8 cellular contexts compared by ENCODE assay signal in genomic region chr9:125261501-125262216, GRCh38. TPM values are rescaled to one million over a fixed set of nuclear protein-coding genes. Genes with fewer than 3 reads are reported as not detected.
DNase-seq lines count a peak whose midpoint lies in the region; ATAC-seq, FAIRE-seq and TF ChIP-seq lines count a peak whose summit lies in the region.

TSS of gene GAPVD1 (plus strand) at chr9:125261826. CDS start at chr9:125298922, 37,096 bp downstream.

- no peaks in the 10 kb centered on the region for H4K20me1 ChIP-seq in OCI-LY1 (ENCODE audit: insufficient read depth, low read length)
- no peaks in the 10 kb centered on the region for H4K20me1 ChIP-seq in endothelial cell of umbilical vein (replicated peaks; ENCODE audit: control insufficient read depth, extremely low read depth, insufficient read depth, low read length)

- POLR2A ChIA-PET in endothelial cell of umbilical vein (lab: Charles Lee) = interaction anchor here (0.5 to 1.0 kb wide), 4 partner anchors 8 to 90 kb away, joined by 3 to 12 read pairs (median 4); partner anchors contain the start of gene HSPA5

- no peaks in the 10 kb centered on the region for H3F3A ChIP-seq in OCI-LY1 (ENCODE audit: insufficient read depth, low read length)

- intact Hi-C loops in endothelial cell of umbilical vein (cut with micrococcal nuclease) = loop anchor here (1.0 kb wide), 1 partner anchor 20 kb away; the partner anchor contains the start of gene HSPA5

- no peaks in the 10 kb centered on the region for H3K9me1 ChIP-seq in endothelial cell of umbilical vein (replicated peaks; ENCODE audit: control insufficient read depth, extremely low read depth, insufficient read depth, low read length)

- peak; percentile 66 for FAIRE-seq in endothelial cell of umbilical vein (lab: Jason Lieb, UNC)

- TF ChIP-seq CTCF in OCI-LY1 (IDR thresholded peaks at IDR 0.05; ENCODE audit: low read length) (peak; percentile 37), endothelial cell of umbilical vein (IDR thresholded peaks at IDR 0.05; ENCODE audit: extremely low read depth in 1 of 2, insufficient read depth in 1 of 2, low read depth in 1 of 2, low read length in 2 of 2) (peak; percentile 18 to 41)

- peak; percentile 77 for TF ChIP-seq POLR2A in endothelial cell of umbilical vein (IDR thresholded peaks at IDR 0.05; ENCODE audit: low read depth, low read length)

- H3K9me2 ChIP-seq in OCI-LY1 (ENCODE audit: low read depth, low read length) = no peaks in the 10 kb centered on the region

- ATAC-seq in GM21390 (IDR thresholded peaks at IDR 0.05; ENCODE audit: unreplicated experiment) = peak; percentile 92

- H3K4me3 ChIP-seq in HUES48 (ENCODE audit: low read depth, low read length) (peak within 1 kb of the TSS; percentile 81), OCI-LY1 (ENCODE audit: low read depth, low read length, poor library complexity, severe bottlenecking) (peak within 1 kb of the TSS; percentile 91), endothelial cell of umbilical vein (replicated peaks in 1 of 3; ENCODE audit: insufficient read depth in 1 of 3, low read depth in 1 of 3, low read length in 3 of 3) (peak within 1 kb of the TSS; percentile 89 to 98 (median 95))

- H3K4me2 ChIP-seq in OCI-LY1 (ENCODE audit: low read length) (peak within 1 kb of the TSS; percentile 98), endothelial cell of umbilical vein (ENCODE audit: insufficient read depth, low read length) (peak within 1 kb of the TSS; percentile 98)

- H3K27ac ChIP-seq in HUES48 (ENCODE audit: low read depth, low read length) (peak within 1 kb of the TSS; percentile 61), OCI-LY1 (ENCODE audit: low read depth, low read length, poor library complexity, severe bottlenecking) (peak within 1 kb of the TSS; percentile 83), endothelial cell of umbilical vein (ENCODE audit: insufficient read depth, low read depth, low read length) (peak within 1 kb of the TSS; percentile 49)

- CTCF ChIA-PET in endothelial cell of umbilical vein (lab: Charles Lee) = interaction anchor here (0.9 to 2.4 kb wide), 6 partner anchors 10 to 107 kb away, joined by 3 to 8 read pairs (median 3); no protein-coding TSS in a partner anchor

- DNase-seq in DMS 273 (lab: John Stamatoyannopoulos, UW; ENCODE audit: unreplicated experiment) = peak; percentile 96
- DNase-seq in activated CD8-positive, alpha-beta memory T cell treated with anti-CD3 and anti-CD28 coated beads, Interleukin-2, amount 50 U/mL, for 4 hours = peak; percentile 87
- DNase-seq in endothelial cell of umbilical vein (ENCODE audit: low read depth, low spot score) = peak; percentile 90
- peak; percentile 90 for DNase-seq in midbrain (lab: John Stamatoyannopoulos, UW)
- DNase-seq in stimulated activated CD8-positive, alpha-beta memory T cell treated with anti-CD3 and anti-CD28 coated beads, Interleukin-2, amount 100 ng/mL, for 1 hour (ENCODE audit: low read depth in 2 of 2) = peak; percentile 75 to 77

- BruUV-seq in endothelial cell of umbilical vein (replicated peaks; lab: Mats Ljungman, UMichigan) = no TSS peak

- no peaks in the 10 kb centered on the region for H3K9me3 ChIP-seq in HUES48 (ENCODE audit: control insufficient read depth, insufficient read depth, low read length)
- no peaks in the 10 kb centered on the region for H3K9me3 ChIP-seq in OCI-LY1 (ENCODE audit: low read length)
- no peaks in the 10 kb centered on the region for H3K9me3 ChIP-seq in endothelial cell of umbilical vein (replicated peaks; ENCODE audit: control insufficient read depth, insufficient read depth, low read length)

- H3K36me3 ChIP-seq in HUES48 (ENCODE audit: control insufficient read depth, insufficient read depth, low read length) = peaks cover 3% of the 10 kb centered on the region; the same call in 1 of the 2 replicates
- H3K36me3 ChIP-seq in OCI-LY1 (ENCODE audit: insufficient read depth, low read length) = peaks cover 5% of the 10 kb centered on the region; the same call in 1 of the 2 replicates
- H3K36me3 ChIP-seq in endothelial cell of umbilical vein (ENCODE audit: control insufficient read depth in 2 of 2, extremely low read depth in 1 of 2, insufficient read depth in 2 of 2, low read length in 2 of 2) = no peaks in the 10 kb centered on the region

- H2AFZ ChIP-seq in OCI-LY1 (ENCODE audit: low read length) (no peak within 1 kb of the TSS), endothelial cell of umbilical vein (ENCODE audit: low read depth, low read length) (peak within 1 kb of the TSS; percentile 80)

- dilution Hi-C loops in endothelial cell of umbilical vein (cut with MboI; ENCODE audit: extremely low pct_ligation_motif_present, low sequenced_read_pairs) = no loop called here

- H3K9ac ChIP-seq in HUES48 (ENCODE audit: low read depth, low read length) = peak within 1 kb of the TSS; percentile 52
- H3K9ac ChIP-seq in OCI-LY1 (ENCODE audit: low read length) = peak within 1 kb of the TSS; percentile 89
- H3K9ac ChIP-seq in endothelial cell of umbilical vein (replicated peaks; ENCODE audit: extremely low read depth, insufficient read depth, low read length) = peak within 1 kb of the TSS; percentile 86

- peaks cover 39% of the 10 kb centered on the region for H3K79me2 ChIP-seq in OCI-LY1 (ENCODE audit: insufficient read depth, low read length)
- H3K79me2 ChIP-seq in endothelial cell of umbilical vein (ENCODE audit: control insufficient read depth, insufficient read depth, low read length) = peaks cover 45% of the 10 kb centered on the region

- no peaks in the 10 kb centered on the region for H3K27me3 ChIP-seq in HUES48 (ENCODE audit: control insufficient read depth, insufficient read depth, low read length)
- no peaks in the 10 kb centered on the region for H3K27me3 ChIP-seq in OCI-LY1 (ENCODE audit: insufficient read depth, low read length)
- no peaks in the 10 kb centered on the region for H3K27me3 ChIP-seq in endothelial cell of umbilical vein (ENCODE audit: control insufficient read depth in 2 of 2, insufficient read depth in 2 of 2, low read length in 2 of 2)

- peaks cover 5% of the 10 kb centered on the region; the same call in 1 of the 2 replicates for H3K4me1 ChIP-seq in HUES48 (ENCODE audit: control insufficient read depth, insufficient read depth, low read length)
- H3K4me1 ChIP-seq in OCI-LY1 (ENCODE audit: insufficient read depth, low read length, severe bottlenecking) = peaks cover 35% of the 10 kb centered on the region
- peaks cover 21% of the 10 kb centered on the region for H3K4me1 ChIP-seq in endothelial cell of umbilical vein (ENCODE audit: control insufficient read depth, extremely low read depth, insufficient read depth, low read length)

TF ChIP-seq in endothelial cell of umbilical vein, 7 proteins besides CTCF, POLR2A, EP300 and RAD21:
- TF ChIP-seq POLR2AphosphoS5 (IDR thresholded peaks at IDR 0.05; ENCODE audit: insufficient read depth, low read depth, low read length) (peak; percentile 70), EZH2 (IDR thresholded peaks at IDR 0.05; ENCODE audit: borderline replicate concordance, low read depth, low read length, severe bottlenecking) (no peak)

RNA-seq across cellular contexts. Expression of gene GAPVD1, which starts in this region (rescaled TPM):
- total RNA-seq in endothelial cell of umbilical vein = 49.2 and 53.2 TPM in 2 replicates
- polyA plus RNA-seq in endothelial cell of umbilical vein = 8.4 and 10.7 TPM in 2 replicates
- 11.7 and 11.8 TPM in 2 replicates for polyA plus RNA-seq in endothelial cell of umbilical vein (2011; cell fraction: cytosol; rRNA removed)
- polyA plus RNA-seq in endothelial cell of umbilical vein (2011; cell fraction: nucleus; rRNA removed) = 41.3 and 42.3 TPM in 2 replicates
- polyA plus RNA-seq in endothelial cell of umbilical vein (2012) = 19.6 and 28.1 TPM in 2 replicates
- polyA minus RNA-seq in endothelial cell of umbilical vein = 49.2 and 51.3 TPM in 2 replicates
- polyA minus RNA-seq in endothelial cell of umbilical vein (2011; cell fraction: cytosol; rRNA and poly(A)+ RNA removed) = 46.1 TPM
- 51.1 and 77.1 TPM in 2 replicates for polyA minus RNA-seq in endothelial cell of umbilical vein (2011; cell fraction: nucleus; rRNA and poly(A)+ RNA removed)

Comparison
In these comparisons a context has a peak if more than half of its experiments do, and no peak if none do; other contexts are left out.
1. Peak in every context shown above with its lines: DNase-seq, ATAC-seq, H3K4me3 ChIP-seq and H3K27ac ChIP-seq.